20 cellular contexts compared by ENCODE assay signal in the genomic region with DNA sequence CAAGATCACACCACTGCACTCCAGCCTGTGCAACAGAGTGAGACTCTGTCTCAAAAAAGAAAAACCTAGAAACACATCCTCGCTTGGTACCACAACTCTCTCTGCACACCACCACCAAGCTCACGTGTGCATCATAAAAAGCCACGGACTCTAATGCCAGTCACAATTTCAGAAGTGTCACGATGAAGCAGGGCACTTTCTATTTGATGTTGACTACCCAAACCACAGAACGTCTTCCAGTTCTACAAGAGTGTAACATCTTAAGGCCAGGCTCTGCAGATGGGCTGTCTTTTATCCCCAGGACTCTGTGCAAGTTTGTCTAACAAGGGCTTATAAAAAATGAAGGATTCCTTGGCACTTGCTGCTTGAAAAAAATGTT. TPM values are rescaled to one million over a fixed set of nuclear protein-coding genes. Genes with fewer than 3 reads are reported as not detected.
DNase-seq lines count a peak whose midpoint lies in the region; ATAC-seq, FAIRE-seq and TF ChIP-seq lines count a peak whose summit lies in the region.
"Had no signal": no experiment of that assay in that cellular context is flagged by ENCODE, and none has a peak within 500 bp of the region (broad histone marks: within the 10 kb centered on the region; RNA-seq: fewer than 3 reads in every experiment).

No MANE protein-coding gene starts in this region.

- no peak overlapping the region for H3K4me3 ChIP-seq in A549
- H3K4me3 ChIP-seq in HUES48 (ENCODE audit: low read depth, low read length), result no peak overlapping the region
- H3K4me3 ChIP-seq: colonic mucosa, prostate gland, thyroid gland had no signal

- H3K27ac ChIP-seq in A549 (peak overlapping the region; percentile 75 to 86), HUES48 (ENCODE audit: low read depth, low read length) (peak overlapping the region; percentile 99)
- H3K27ac ChIP-seq: colonic mucosa, epithelial cell of prostate, thyroid gland had no signal

- DNase-seq in A549 (ENCODE audit: low read depth in 1 of 2, low spot score in 1 of 2), result no peak
- DNase-seq in effector memory CD8-positive, alpha-beta T cell, result no peak
- peak; percentile 34 for DNase-seq in posterior vena cava (ENCODE audit: low spot score)
- no peak for DNase-seq in HUDEP-2 (lab: John Stamatoyannopoulos, UW; ENCODE audit: unreplicated experiment in 76 of 76)
- DNase-seq in NCI-H524 treated with DMSO at 0.1 percent for 48 hours (lab: John Stamatoyannopoulos, UW), result no peak
- DNase-seq in DMS79 treated with DMSO at 0.1 percent for 48 hours (lab: John Stamatoyannopoulos, UW), result no peak
- DNase-seq: activated CD4-positive, alpha-beta T cell treated with anti-CD3 and anti-CD28 coated beads, Interleukin-2, amount 50 U/mL, for 1 hour; activated T-cell treated with anti-CD3 and anti-CD28 coated beads, Interleukin-2, amount 50 U/mL, for 24 hours; NCI-H2081 treated with DMSO at 0.1 percent for 48 hours; NCI-H82; SHP77 treated with DMSO at 0.1 percent for 48 hours; stimulated activated CD4-positive, alpha-beta T cell treated with anti-CD3 and anti-CD28 coated beads, Interleukin-1b, Interleukin-23, amount 100 ng/mL, for 48 hours had no signal

- intact Hi-C loops in posterior vena cava (cut with DNase I), result no loop called here

- no peak for TF ChIP-seq RAD21 in A549 (conservative IDR thresholded peaks at IDR 0.05 in 1 of 2, IDR thresholded peaks at IDR 0.05 in 1 of 2)

- H3K4me1 Mint-ChIP-seq in effector memory CD8-positive, alpha-beta T cell (ENCODE audit: low read depth in 2 of 2), result peaks cover 4% of the 10 kb centered on the region in 2 donors
- H3K4me1 Mint-ChIP-seq: B cell had no signal

- POLR2A ChIA-PET in A549 (lab: Yijun Ruan, JAX), result interaction anchor here (1.0 to 1.3 kb wide), 3 partner anchors 9 to 139 kb away, joined by 3 to 6 read pairs (median 3); no protein-coding TSS in a partner anchor

- ATAC-seq in A549, result no peak
- ATAC-seq in effector memory CD8-positive, alpha-beta T cell (replicated peaks), result peak; percentile 37
- ATAC-seq in HG02973 (IDR thresholded peaks at IDR 0.05; ENCODE audit: unreplicated experiment), result no peak
- ATAC-seq: HepG2 had no signal

- peaks cover 13 to 24% of the 10 kb centered on the region in 2 donors for H3K27me3 Mint-ChIP-seq in effector memory CD8-positive, alpha-beta T cell

- no peak for FAIRE-seq in A549 (lab: Jason Lieb, UNC)
- FAIRE-seq: HepG2 had no signal

- TF ChIP-seq POLR2A in A549 (IDR thresholded peaks at IDR 0.05; ENCODE audit: low read length), result no peak

- H3K9me3 ChIP-seq in A549, result no peaks in the 10 kb centered on the region
- no peaks in the 10 kb centered on the region for H3K9me3 ChIP-seq in HUES48 (ENCODE audit: control insufficient read depth, insufficient read depth, low read length)
- H3K9me3 ChIP-seq: colonic mucosa, prostate gland, thyroid gland had no signal

- H3K36me3 ChIP-seq in HUES48 (ENCODE audit: control insufficient read depth, insufficient read depth, low read length), result peaks cover 79% of the 10 kb centered on the region
- H3K36me3 ChIP-seq: colonic mucosa, prostate gland, thyroid gland had no signal

- peaks cover 8% of the 10 kb centered on the region for H3K36me3 Mint-ChIP-seq in effector memory CD8-positive, alpha-beta T cell (ENCODE audit: insufficient read depth)

- H3K9me3 Mint-ChIP-seq in effector memory CD8-positive, alpha-beta T cell, result no peaks in the 10 kb centered on the region
- H3K9me3 Mint-ChIP-seq: activated T-cell treated with anti-CD3 and anti-CD28 coated beads, Interleukin-2, amount 50 U/mL, for 24 hours had no signal

- peak overlapping the region in 1 of 2 donors; percentile 52 for H3K27ac Mint-ChIP-seq in effector memory CD8-positive, alpha-beta T cell
- H3K27ac Mint-ChIP-seq: activated T-cell treated with anti-CD3 and anti-CD28 coated beads, Interleukin-2, amount 50 U/mL, for 24 hours; B cell had no signal

- H3K9ac ChIP-seq in HUES48 (ENCODE audit: low read depth, low read length), result no peak overlapping the region

- no peaks in the 10 kb centered on the region for H3K27me3 ChIP-seq in HUES48 (ENCODE audit: control insufficient read depth, insufficient read depth, low read length)
- H3K27me3 ChIP-seq: colonic mucosa, thyroid gland had no signal

- TF ChIP-seq EP300 in A549 (IDR thresholded peaks at IDR 0.05), result no peak

- TF ChIP-seq CTCF in A549 (IDR thresholded peaks at IDR 0.05), result no peak

- 82% methylated on average over 5 of the region's 5 CpGs for WGBS in A549 (ENCODE audit: missing lambda C conversion rate)

- peak overlapping the region; percentile 69 for H3K4me2 ChIP-seq in A549

- CTCF ChIA-PET in A549 (lab: Yijun Ruan, JAX), result interaction anchor here (0.8 to 14.9 kb wide), 10 partner anchors 13 to 139 kb away, joined by 3 to 250 read pairs (median 6); partner anchors contain the start of gene MAPK9

- H3K4me1 ChIP-seq in A549 (peaks cover 61% of the 10 kb centered on the region), HUES48 (ENCODE audit: control insufficient read depth, insufficient read depth, low read length) (peaks cover 20% of the 10 kb centered on the region)
- H3K4me1 ChIP-seq: colonic mucosa, prostate gland, thyroid gland had no signal

- no peak overlapping the region for H3K4me3 Mint-ChIP-seq in effector memory CD8-positive, alpha-beta T cell
- H3K4me3 Mint-ChIP-seq: activated T-cell treated with anti-CD3 and anti-CD28 coated beads, Interleukin-2, amount 50 U/mL, for 24 hours; B cell had no signal

TF ChIP-seq in A549, 52 proteins besides CTCF, POLR2A, EP300 and RAD21:
- TF ChIP-seq CHD2 (IDR thresholded peaks at IDR 0.05; ENCODE audit: low read length, partially characterized antibody) (no peak), MAZ (IDR thresholded peaks at IDR 0.05; ENCODE audit: borderline replicate concordance, low read depth, low read length) (no peak)
- TF ChIP-seq, protein P1, sequence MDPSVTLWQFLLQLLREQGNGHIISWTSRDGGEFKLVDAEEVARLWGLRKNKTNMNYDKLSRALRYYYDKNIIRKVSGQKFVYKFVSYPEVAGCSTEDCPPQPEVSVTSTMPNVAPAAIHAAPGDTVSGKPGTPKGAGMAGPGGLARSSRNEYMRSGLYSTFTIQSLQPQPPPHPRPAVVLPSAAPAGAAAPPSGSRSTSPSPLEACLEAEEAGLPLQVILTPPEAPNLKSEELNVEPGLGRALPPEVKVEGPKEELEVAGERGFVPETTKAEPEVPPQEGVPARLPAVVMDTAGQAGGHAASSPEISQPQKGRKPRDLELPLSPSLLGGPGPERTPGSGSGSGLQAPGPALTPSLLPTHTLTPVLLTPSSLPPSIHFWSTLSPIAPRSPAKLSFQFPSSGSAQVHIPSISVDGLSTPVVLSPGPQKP (IDR thresholded peaks at IDR 0.05; ENCODE audit: low read depth, low read length), result no peak

RNA-seq across cellular contexts. Expression of gene GFPT2, which starts 22.9 kb away (rescaled TPM):
- 38.0 and 40.5 TPM in 2 replicates for polyA plus RNA-seq in A549 (2011; rRNA removed)
- 16.9 and 22.1 TPM in 2 replicates for polyA plus RNA-seq in A549 (2012; cell fraction: cytosol; rRNA removed)
- 31.2 and 41.0 TPM in 2 replicates for polyA plus RNA-seq in A549 (2012; cell fraction: nucleus; rRNA removed)
- polyA plus RNA-seq in A549 (2017; fragmentation: RNase III; extraction: RNeasy Plus Mini Kit Qiagen cat#74134 plus additional on column Dnase treatment), result 24.4 to 34.9 TPM (median 31.6 TPM) in 3 replicates
- 34.8 and 36.3 TPM in 2 replicates for polyA minus RNA-seq in A549 (2011; rRNA and poly(A)+ RNA removed)
- 10 to 100 TPM; 75.4 to 83.3 TPM for total RNA-seq in posterior vena cava

RNA-seq across cellular contexts. Expression of gene MAPK9, which starts 38.4 kb away (rescaled TPM):
- polyA plus RNA-seq in A549 (2011; rRNA removed) (52.7 and 66.9 TPM in 2 replicates), A549 (2017; fragmentation: RNase III; extraction: RNeasy Plus Mini Kit Qiagen cat#74134 plus additional on column Dnase treatment) (34.6 to 36.6 TPM (median 34.7 TPM) in 3 replicates)
- polyA plus RNA-seq in A549 (2012; cell fraction: cytosol; rRNA removed), result 31.5 and 35.5 TPM in 2 replicates
- 17.8 and 29.8 TPM in 2 replicates for polyA plus RNA-seq in A549 (2012; cell fraction: nucleus; rRNA removed)
- 57.9 and 65.4 TPM in 2 replicates for polyA minus RNA-seq in A549 (2011; rRNA and poly(A)+ RNA removed)
- 10 to 100 TPM; 27.9 to 34.9 TPM for total RNA-seq in posterior vena cava
